8 cellular contexts compared by ENCODE assay signal in the genomic region with DNA sequence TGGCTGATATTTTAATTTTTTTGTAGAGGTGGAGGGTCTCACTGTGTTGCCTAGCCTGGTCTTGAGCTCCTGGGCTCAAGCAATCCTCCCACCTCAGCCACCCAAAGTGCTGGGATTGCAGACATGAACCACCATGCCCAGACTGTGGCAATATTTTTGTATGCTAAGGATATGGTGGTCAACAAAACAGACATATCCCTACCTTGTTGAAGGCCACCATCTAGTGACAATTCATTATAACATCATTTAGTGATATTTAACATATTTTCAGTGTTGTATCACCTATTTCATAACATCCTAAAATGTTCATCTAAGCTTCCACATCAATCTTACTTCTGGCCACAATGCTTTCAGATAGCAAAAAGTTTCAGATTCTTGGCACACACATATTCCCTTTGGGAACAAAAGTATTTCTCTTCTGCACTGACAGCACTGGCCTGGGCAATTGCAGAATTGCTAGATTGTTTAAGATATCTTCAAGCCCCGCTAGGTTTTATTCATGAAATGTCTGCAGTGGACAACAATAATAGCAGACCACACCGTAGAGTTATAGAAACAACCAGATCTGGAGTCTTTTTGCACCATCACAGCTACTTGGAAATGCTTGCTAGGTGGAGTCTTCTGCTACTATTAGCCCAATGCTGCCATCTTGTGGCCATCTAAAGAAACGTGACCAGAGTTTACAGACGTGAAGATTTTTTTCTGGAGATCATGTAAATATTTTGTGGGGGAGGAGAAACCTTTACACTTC. TPM values are rescaled to one million over a fixed set of nuclear protein-coding genes. Genes with fewer than 3 reads are reported as not detected.
DNase-seq lines count a peak whose midpoint lies in the region; ATAC-seq and TF ChIP-seq lines count a peak whose summit lies in the region.

No MANE protein-coding gene starts in this region.

- DNase-seq in ACHN (peak; percentile 77), NCI-H2227 (lab: John Stamatoyannopoulos, UW; ENCODE audit: unreplicated experiment) (peak; percentile 74), cerebellum (ENCODE audit: low spot score) (peak; percentile 84), left lobe of liver (ENCODE audit: low spot score) (peak; percentile 58)
- peak; percentile 67 for DNase-seq in activated CD4-positive, CD25-positive, alpha-beta regulatory T cell treated with anti-CD3 and anti-CD28 coated beads, Interleukin-2, amount 50 U/mL, for 16 hours (ENCODE audit: low read depth, low spot score)
- DNase-seq in stimulated activated CD4-positive, alpha-beta T cell treated with anti-CD3 and anti-CD28 coated beads, TNF-alpha, amount 100 ng/mL, for 1 hour (ENCODE audit: low read depth in 3 of 3, low spot score in 1 of 3) = peak in 2 of 3 donors; percentile 38 to 45

- TF ChIP-seq POLR2A in GM18505 (IDR thresholded peaks at IDR 0.05; ENCODE audit: borderline replicate concordance, extremely low read depth, insufficient read depth, insufficient read length) = no peak

- in situ Hi-C loops in ACHN (cut with HindIII; ENCODE audit: low pct_ligation_motif_present, low pct_unique_long_range_greater_than_20kb, low sequenced_read_pairs) = loop anchor here (25.0 kb wide), 1 partner anchor 117 kb away; no protein-coding TSS in a partner anchor

- ATAC-seq in GM18505 (IDR thresholded peaks at IDR 0.05; ENCODE audit: unreplicated experiment) = peak; percentile 31
- peak; percentile 50 for ATAC-seq in HG03097 (IDR thresholded peaks at IDR 0.05; ENCODE audit: low FRiP score, unreplicated experiment)
- peak; percentile 97 for ATAC-seq in left lobe of liver

RNA-seq across cellular contexts. Expression of a gene that starts 58.4 kb away (rescaled TPM):
- total RNA-seq in cerebellum (12.3 TPM), left lobe of liver (14.3 TPM)

Comparison
In these comparisons a context has a peak if more than half of its experiments do, and no peak if none do; other contexts are left out.
1. Peak in every context shown above with its lines: DNase-seq and ATAC-seq.
2. ATAC-seq: peak in every context shown above with its lines; median percentile 97 in left lobe of liver; 50 in HG03097; 31 in GM18505.